Comparison of ENCODE assay signal across 8 cellular contexts in the genomic region with DNA sequence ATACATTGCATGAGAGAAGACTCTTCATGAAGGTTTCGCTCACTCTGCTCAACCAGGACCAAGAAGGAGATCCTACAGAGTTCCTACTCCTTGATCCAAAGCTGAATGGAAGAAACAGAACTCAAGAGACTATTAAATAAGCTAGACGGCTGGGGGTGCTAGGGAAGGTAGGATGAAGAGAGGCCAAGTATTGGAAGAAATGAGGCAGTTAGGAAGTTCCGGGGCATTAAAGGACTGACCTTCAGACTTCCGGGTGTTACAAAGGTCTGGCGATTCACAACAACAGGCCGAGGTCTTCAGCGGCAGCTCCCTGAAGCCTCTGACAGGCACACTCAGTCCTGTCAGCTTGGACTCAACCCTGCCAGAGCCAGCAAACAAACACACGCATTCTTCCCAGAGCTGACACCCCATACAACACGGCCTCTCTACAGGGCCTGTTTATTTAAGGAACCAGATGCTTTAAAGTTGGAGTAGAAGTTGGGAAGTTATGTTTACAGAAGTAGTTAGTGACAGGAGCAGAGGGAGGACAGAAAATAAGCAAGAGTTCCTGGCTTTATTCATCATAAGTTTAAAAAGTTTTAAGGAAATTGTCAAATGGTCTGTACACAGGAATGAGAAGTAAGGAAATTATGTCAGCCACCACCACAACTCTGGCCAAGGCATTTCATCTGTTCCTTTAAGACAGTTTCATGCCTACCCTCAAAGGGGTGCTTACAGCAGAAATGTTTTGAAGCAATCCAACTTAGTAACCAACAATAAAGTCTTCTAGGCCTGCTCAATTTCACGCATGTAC. TPM values are rescaled to one million over a fixed set of nuclear protein-coding genes. Genes with fewer than 3 reads are reported as not detected.
DNase-seq lines count a peak whose midpoint lies in the region; ATAC-seq and TF ChIP-seq lines count a peak whose summit lies in the region.

No MANE protein-coding gene starts in this region.

- H3K9me3 Mint-ChIP-seq in osteocyte (ENCODE audit: unreplicated experiment) (no peaks in the 10 kb centered on the region), natural killer cell (no peaks in the 10 kb centered on the region)

- H3K4me3 Mint-ChIP-seq in osteocyte (ENCODE audit: unreplicated experiment) (peak overlapping the region; percentile 60), natural killer cell (no peak overlapping the region)

- POLR2A ChIA-PET in Panc1 (lab: Charles Lee): interaction anchor here (0.6 kb wide), 1 partner anchor 117 kb away, joined by 7 read pairs; no protein-coding TSS in a partner anchor

- H3K9me3 ChIP-seq in Panc1 (ENCODE audit: control insufficient read depth, insufficient read depth, low read depth, low read length): no peaks in the 10 kb centered on the region
- H3K9me3 ChIP-seq in fibroblast of lung (ENCODE audit: control insufficient read depth, insufficient read depth, low read depth, low read length): no peaks in the 10 kb centered on the region

- BruUV-seq in Panc1 (replicated peaks; lab: Mats Ljungman, UMichigan): no TSS peak

- H3K27me3 ChIP-seq in Panc1 (ENCODE audit: control insufficient read depth, insufficient read depth, low read length) (no peaks in the 10 kb centered on the region), fibroblast of lung (ENCODE audit: control insufficient read depth, insufficient read depth, low read length) (no peaks in the 10 kb centered on the region)

- peak overlapping the region; percentile 56 for H3K27ac ChIP-seq in Panc1 (ENCODE audit: low read length)
- H3K27ac ChIP-seq in fibroblast of lung (ENCODE audit: insufficient read depth, low read length): peak overlapping the region; percentile 48

- CTCF ChIA-PET in Panc1 (lab: Charles Lee): no interaction called here

- peaks cover 13% of the 10 kb centered on the region for H3K4me1 ChIP-seq in Panc1 (ENCODE audit: control insufficient read depth, insufficient read depth, low read length)
- peaks cover 28% of the 10 kb centered on the region for H3K4me1 ChIP-seq in fibroblast of lung (ENCODE audit: control insufficient read depth, extremely low read depth, insufficient read depth, low read length)

- H3K9ac ChIP-seq in fibroblast of lung (ENCODE audit: insufficient read depth, low read length): no peak overlapping the region

- in situ Hi-C loops in Panc1 (cut with HindIII; ENCODE audit: low pct_unique_long_range_greater_than_20kb, low sequenced_read_pairs): no loop called here

- H3K27ac Mint-ChIP-seq in osteocyte (ENCODE audit: unreplicated experiment): peak overlapping the region; percentile 95
- no peak overlapping the region for H3K27ac Mint-ChIP-seq in natural killer cell

- no peaks in the 10 kb centered on the region for H4K20me1 ChIP-seq in fibroblast of lung (ENCODE audit: control insufficient read depth, extremely low read depth, insufficient read depth, low read length)

- peaks cover 2% of the 10 kb centered on the region for H3K79me2 ChIP-seq in fibroblast of lung (ENCODE audit: control insufficient read depth, insufficient read depth, low read length)

- peaks cover 3% of the 10 kb centered on the region for H3K36me3 Mint-ChIP-seq in osteocyte (ENCODE audit: unreplicated experiment)
- H3K36me3 Mint-ChIP-seq in natural killer cell: no peaks in the 10 kb centered on the region

- DNase-seq in CD1c-positive myeloid dendritic cell (ENCODE audit: extremely low spot score) (peak; percentile 79), Panc1 (ENCODE audit: low read depth, low spot score) (no peak), fibroblast of lung (ENCODE audit: low read depth in 2 of 2) (peak; percentile 56 to 97), osteocyte (ENCODE audit: extremely low spot score, unreplicated experiment) (no peak), natural killer cell (no peak), NCI-H2171 treated with DMSO at 0.1 percent for 48 hours (lab: John Stamatoyannopoulos, UW) (no peak)

- H3K4me1 Mint-ChIP-seq in osteocyte (ENCODE audit: unreplicated experiment) (peaks cover 80% of the 10 kb centered on the region), natural killer cell (peaks cover 6 to 10% of the 10 kb centered on the region in 2 donors)

- H3K27me3 Mint-ChIP-seq in osteocyte (ENCODE audit: unreplicated experiment): no peaks in the 10 kb centered on the region
- peaks cover 40 to 61% of the 10 kb centered on the region in 2 donors for H3K27me3 Mint-ChIP-seq in natural killer cell (ENCODE audit: low read depth in 2 of 2)

- TF ChIP-seq CTCF in Panc1 (IDR thresholded peaks at IDR 0.05): no peak
- TF ChIP-seq CTCF in fibroblast of lung (conservative IDR thresholded peaks at IDR 0.05 in 1 of 2, IDR thresholded peaks at IDR 0.05 in 1 of 2; ENCODE audit: low read depth in 1 of 2, low read length in 2 of 2): no peak
- TF ChIP-seq CTCF in osteocyte (IDR thresholded peaks at IDR 0.05): no peak
- TF ChIP-seq CTCF in natural killer cell (IDR thresholded peaks at IDR 0.05): no peak

- no peak overlapping the region for H3K4me3 ChIP-seq in Panc1 (ENCODE audit: low read depth in 2 of 2, low read length in 2 of 2)
- H3K4me3 ChIP-seq in fibroblast of lung (replicated peaks in 1 of 4; ENCODE audit: control extremely low read depth in 1 of 4, insufficient read depth in 1 of 4, low read depth in 3 of 4, low read length in 4 of 4): peak overlapping the region in 2 of 4 experiments; percentile 12 to 15

- peak overlapping the region; percentile 48 for H3K4me2 ChIP-seq in fibroblast of lung (ENCODE audit: extremely low read depth, insufficient read depth, low read length)

- no peak overlapping the region for H2AFZ ChIP-seq in fibroblast of lung (ENCODE audit: low read length)

- intact Hi-C loops in Panc1 (cut with micrococcal nuclease; ENCODE audit: unreplicated experiment) (no loop called here), natural killer cell (cut with micrococcal nuclease) (no loop called here)

- ATAC-seq in Panc1: peak; percentile 47
- ATAC-seq in natural killer cell: no peak
- no peak for ATAC-seq in GM18868 (IDR thresholded peaks at IDR 0.05; ENCODE audit: unreplicated experiment)
- ATAC-seq in GM18870 (IDR thresholded peaks at IDR 0.05; ENCODE audit: unreplicated experiment): no peak

- H3K36me3 ChIP-seq in Panc1 (ENCODE audit: control insufficient read depth, insufficient read depth, low read length) (no peaks in the 10 kb centered on the region), fibroblast of lung (ENCODE audit: control insufficient read depth, insufficient read depth, low read length) (no peaks in the 10 kb centered on the region)

RNA-seq across cellular contexts. Expression of a gene that starts 4.7 kb away (rescaled TPM):
- total RNA-seq in Panc1 (2021; ENCODE audit: unreplicated experiment) (25.1 TPM), fibroblast of lung (12.8 and 37.5 TPM in 2 replicates), osteocyte (71.4 and 78.5 TPM in 2 replicates), natural killer cell (1 to 10 TPM; 2.7 to 7.1 (median 3.7) TPM)
- polyA plus RNA-seq in Panc1 (2012; ENCODE audit: insufficient read length): 7.9 TPM
- polyA plus RNA-seq in fibroblast of lung: 17.0 and 27.5 TPM in 2 replicates
- polyA plus RNA-seq in fibroblast of lung (2012): 13.4 and 28.2 TPM in 2 replicates
- polyA minus RNA-seq in fibroblast of lung (ENCODE audit: low replicate concordance): 54.4 and 178 TPM in 2 replicates

RNA-seq across cellular contexts. Expression of a gene that starts 33.3 kb away (rescaled TPM):
- total RNA-seq in Panc1 (2021; ENCODE audit: unreplicated experiment): 118 TPM
- polyA plus RNA-seq in Panc1 (2012; ENCODE audit: insufficient read length): 136 TPM
- 39.0 and 41.0 TPM in 2 replicates for total RNA-seq in fibroblast of lung
- 142 and 145 TPM in 2 replicates for polyA plus RNA-seq in fibroblast of lung
- polyA plus RNA-seq in fibroblast of lung (2012): 98.3 and 113 TPM in 2 replicates
- 17.0 and 33.7 TPM in 2 replicates for polyA minus RNA-seq in fibroblast of lung (ENCODE audit: low replicate concordance)
- 101 and 108 TPM in 2 replicates for total RNA-seq in osteocyte
- total RNA-seq in natural killer cell: 10 to 100 TPM; 54.7 to 76.0 (median 59.6) TPM

Comparison
In these comparisons a context has a peak if more than half of its experiments do, and no peak if none do; other contexts are left out.
1. DNase-seq: peak in CD1c-positive myeloid dendritic cell (single experiment) and fibroblast of lung (2 of 2); none in Panc1 (single experiment), osteocyte (single experiment), natural killer cell (single experiment) and NCI-H2171 treated with DMSO at 0.1 percent for 48 hours (single experiment).